21 cellular contexts compared by ENCODE assay signal in genomic region chr13:112889351-112890290, GRCh38.
"Had no signal": no experiment of that assay in that cellular context is flagged by ENCODE, and none has a peak within 500 bp of the region (broad histone marks: within the 10 kb centered on the region; RNA-seq: fewer than 3 reads in every experiment).

No MANE protein-coding gene starts in this region.

- ATAC-seq: effector memory CD8-positive, alpha-beta T cell; gastroesophageal sphincter; left lobe of liver had no signal

- H3K27me3 Mint-ChIP-seq: activated CD4-positive, alpha-beta memory T cell treated with anti-CD3 and anti-CD28 coated beads for 36 hours had no signal

- DNase-seq: activated CD4-positive, alpha-beta memory T cell treated with anti-CD3 and anti-CD28 coated beads for 36 hours; activated CD4-positive, alpha-beta T cell treated with anti-CD3 and anti-CD28 coated beads, Interleukin-2, amount 10 ng/mL, durations not matched to agents 24 days and 14 days; activated CD4-positive, CD25-positive, alpha-beta regulatory T cell treated with anti-CD3 and anti-CD28 coated beads, Interleukin-2, amount 50 U/mL, for 72 hours; activated CD8-positive, alpha-beta memory T cell treated with anti-CD3 and anti-CD28 coated beads, Interleukin-2, amount 50 U/mL, for 4 hours; activated effector memory CD4-positive, alpha-beta T cell treated with anti-CD3 and anti-CD28 coated beads, Interleukin-2, amount 50 U/mL, for 16 hours; activated naive CD4-positive, alpha-beta T cell treated with anti-CD3 and anti-CD28 coated beads for 36 hours; activated T-cell treated with anti-CD3 and anti-CD28 coated beads, Interleukin-2, amount 50 U/mL, for 1 hour; amniotic stem cell; brain microvascular endothelial cell; cortex of kidney; effector memory CD8-positive, alpha-beta T cell; head of caudate nucleus; hypothalamus; immature natural killer cell; occipital lobe; T-helper 2 cell had no signal

- H3K9me3 Mint-ChIP-seq: activated CD4-positive, alpha-beta memory T cell treated with anti-CD3 and anti-CD28 coated beads for 36 hours; activated CD4-positive, alpha-beta T cell treated with anti-CD3 and anti-CD28 coated beads, Interleukin-2, amount 10 ng/mL, durations not matched to agents 24 days and 14 days; activated naive CD4-positive, alpha-beta T cell treated with anti-CD3 and anti-CD28 coated beads for 36 hours; activated T-helper 1 cell treated with anti-CD3 and anti-CD28 coated beads, Interleukin-12 subunit alpha, Interleukin-12 subunit beta, Interleukin-2, Interleukin-4 antibody, amounts not matched to agents 30 ng/mL and 10 ng/mL and 1 ng/mL, durations not matched to agents 14 hours and 24 hours and 36 hours; effector memory CD8-positive, alpha-beta T cell; immature natural killer cell; nephron; stimulated activated naive CD8-positive, alpha-beta T cell treated with anti-CD3 and anti-CD28 coated beads, Interleukin-15, Interleukin-2, amounts not matched to agents 100 ng/mL and 50 ng/mL, for 24 hours had no signal

- H3K36me3 Mint-ChIP-seq: activated CD4-positive, alpha-beta memory T cell treated with anti-CD3 and anti-CD28 coated beads for 36 hours; immature natural killer cell had no signal

- H3K27ac Mint-ChIP-seq: activated CD4-positive, alpha-beta memory T cell treated with anti-CD3 and anti-CD28 coated beads for 36 hours; activated CD4-positive, alpha-beta T cell treated with anti-CD3 and anti-CD28 coated beads, Interleukin-2, amount 10 ng/mL, durations not matched to agents 24 days and 14 days; activated naive CD4-positive, alpha-beta T cell treated with anti-CD3 and anti-CD28 coated beads for 36 hours; activated T-helper 1 cell treated with anti-CD3 and anti-CD28 coated beads, Interleukin-12 subunit alpha, Interleukin-12 subunit beta, Interleukin-2, Interleukin-4 antibody, amounts not matched to agents 30 ng/mL and 10 ng/mL and 1 ng/mL, durations not matched to agents 14 hours and 24 hours and 36 hours; effector memory CD8-positive, alpha-beta T cell; immature natural killer cell; nephron; stimulated activated naive CD8-positive, alpha-beta T cell treated with anti-CD3 and anti-CD28 coated beads, Interleukin-15, Interleukin-2, amounts not matched to agents 100 ng/mL and 50 ng/mL, for 24 hours had no signal

- H3K4me3 Mint-ChIP-seq: activated CD4-positive, alpha-beta memory T cell treated with anti-CD3 and anti-CD28 coated beads for 36 hours; activated CD4-positive, alpha-beta T cell treated with anti-CD3 and anti-CD28 coated beads, Interleukin-2, amount 10 ng/mL, durations not matched to agents 24 days and 14 days; activated naive CD4-positive, alpha-beta T cell treated with anti-CD3 and anti-CD28 coated beads for 36 hours; activated T-helper 1 cell treated with anti-CD3 and anti-CD28 coated beads, Interleukin-12 subunit alpha, Interleukin-12 subunit beta, Interleukin-2, Interleukin-4 antibody, amounts not matched to agents 30 ng/mL and 10 ng/mL and 1 ng/mL, durations not matched to agents 14 hours and 24 hours and 36 hours; effector memory CD8-positive, alpha-beta T cell; immature natural killer cell; stimulated activated naive CD8-positive, alpha-beta T cell treated with anti-CD3 and anti-CD28 coated beads, Interleukin-15, Interleukin-2, amounts not matched to agents 100 ng/mL and 50 ng/mL, for 24 hours had no signal
